Comparison of ENCODE assay signal across 26 cellular contexts in genomic region chr18:79737426-79737825, GRCh38.
"Had no signal": no experiment of that assay in that cellular context is flagged by ENCODE, and none has a peak within 500 bp of the region (broad histone marks: within the 10 kb centered on the region; RNA-seq: fewer than 3 reads in every experiment).

No MANE protein-coding gene starts in this region.

- H3K9me3 ChIP-seq: lower lobe of right lung had no signal

- H3K27ac ChIP-seq: adrenal gland, epithelial cell of prostate, lower lobe of right lung, VCaP had no signal

- H3K4me1 Mint-ChIP-seq: activated CD4-positive, alpha-beta T cell treated with anti-CD3 and anti-CD28 coated beads, Interleukin-2, amount 10 ng/mL, durations not matched to agents 7 days and 5 days; activated CD8-positive, alpha-beta memory T cell treated with anti-CD3 and anti-CD28 coated beads, Interleukin-2, amount 10 ng/mL, durations not matched to agents 7 days and 5 days; activated naive CD4-positive, alpha-beta T cell treated with anti-CD3 and anti-CD28 coated beads, Interleukin-2, amount 50 U/mL, for 24 hours; endodermal cell had no signal

- H3K36me3 ChIP-seq: breast epithelium had no signal

- H3K27me3 Mint-ChIP-seq: activated CD4-positive, alpha-beta T cell treated with anti-CD3 and anti-CD28 coated beads, Interleukin-2, amount 10 ng/mL, durations not matched to agents 7 days and 5 days; activated CD8-positive, alpha-beta memory T cell treated with anti-CD3 and anti-CD28 coated beads, Interleukin-2, amount 10 ng/mL, durations not matched to agents 7 days and 5 days; activated CD8-positive, alpha-beta T cell treated with anti-CD3 and anti-CD28 coated beads for 36 hours; activated naive CD4-positive, alpha-beta T cell treated with anti-CD3 and anti-CD28 coated beads, Interleukin-2, amount 50 U/mL, for 24 hours; progenitor cell of endocrine pancreas had no signal

- ATAC-seq: activated CD8-positive, alpha-beta memory T cell treated with anti-CD3 and anti-CD28 coated beads, Interleukin-2, amount 10 ng/mL, durations not matched to agents 7 days and 5 days; activated CD8-positive, alpha-beta T cell treated with anti-CD3 and anti-CD28 coated beads for 36 hours; left cardiac atrium; lower lobe of right lung; mucosa of descending colon; stimulated activated naive CD8-positive, alpha-beta T cell treated with anti-CD3 and anti-CD28 coated beads, Interleukin-15, Interleukin-2, amounts not matched to agents 100 U/mL and 50 U/mL, for 24 hours had no signal

- H3K27me3 ChIP-seq: adrenal gland, breast epithelium, heart left ventricle had no signal

- H3K4me3 Mint-ChIP-seq: activated CD4-positive, alpha-beta T cell treated with anti-CD3 and anti-CD28 coated beads, Interleukin-2, amount 10 ng/mL, durations not matched to agents 7 days and 5 days; activated CD8-positive, alpha-beta memory T cell treated with anti-CD3 and anti-CD28 coated beads, Interleukin-2, amount 10 ng/mL, durations not matched to agents 7 days and 5 days; activated CD8-positive, alpha-beta T cell treated with anti-CD3 and anti-CD28 coated beads for 36 hours; activated naive CD4-positive, alpha-beta T cell treated with anti-CD3 and anti-CD28 coated beads, Interleukin-2, amount 50 U/mL, for 24 hours; endodermal cell; T-helper 2 cell treated with Interferon-gamma antibody and Interleukin-4, amounts not matched to agents 5 μg/mL and 100 μg/mL, for 36 hours had no signal

- DNase-seq: activated CD4-positive, alpha-beta T cell treated with anti-CD3 and anti-CD28 coated beads, Interleukin-2, amount 10 ng/mL, durations not matched to agents 7 days and 5 days; activated CD4-positive, CD25-positive, alpha-beta regulatory T cell treated with anti-CD3 and anti-CD28 coated beads, Interleukin-2, amount 50 U/mL, for 72 hours; activated CD8-positive, alpha-beta memory T cell treated with anti-CD3 and anti-CD28 coated beads, Interleukin-2, amount 10 ng/mL, durations not matched to agents 7 days and 5 days; activated CD8-positive, alpha-beta T cell treated with anti-CD3 and anti-CD28 coated beads for 36 hours; activated gamma-delta T cell treated with Interleukin-2 at 50 U/mL for 16 hours; activated T-cell treated with anti-CD3 and anti-CD28 coated beads for 4 hours; adrenal gland; cerebellar nuclear complex; cortex of kidney; endodermal cell; left cardiac atrium; lower lobe of right lung; mesendoderm; mucosa of descending colon; occipital lobe; retina; stimulated activated CD4-positive, alpha-beta T cell treated with anti-CD3 and anti-CD28 coated beads, Interleukin-12 subunit alpha, Interleukin-12 subunit beta, amount 100 ng/mL, for 4 hours; stimulated activated CD4-positive, alpha-beta T cell treated with anti-CD3 and anti-CD28 coated beads, Interleukin-4, amount 100 ng/mL, for 4 hours; stimulated activated naive CD8-positive, alpha-beta T cell treated with anti-CD3 and anti-CD28 coated beads, Interleukin-15, Interleukin-2, amounts not matched to agents 100 U/mL and 50 U/mL, for 24 hours had no signal

- H3K9me3 Mint-ChIP-seq: activated CD8-positive, alpha-beta T cell treated with anti-CD3 and anti-CD28 coated beads for 36 hours; activated naive CD4-positive, alpha-beta T cell treated with anti-CD3 and anti-CD28 coated beads, Interleukin-2, amount 50 U/mL, for 24 hours had no signal

- H3K4me1 ChIP-seq: adrenal gland, lower lobe of right lung had no signal

- H3K4me3 ChIP-seq: adrenal gland, heart left ventricle, lower lobe of right lung, mucosa of descending colon had no signal

- H3K27ac Mint-ChIP-seq: activated CD4-positive, alpha-beta T cell treated with anti-CD3 and anti-CD28 coated beads, Interleukin-2, amount 10 ng/mL, durations not matched to agents 7 days and 5 days; activated CD8-positive, alpha-beta memory T cell treated with anti-CD3 and anti-CD28 coated beads, Interleukin-2, amount 10 ng/mL, durations not matched to agents 7 days and 5 days; activated CD8-positive, alpha-beta T cell treated with anti-CD3 and anti-CD28 coated beads for 36 hours; activated naive CD4-positive, alpha-beta T cell treated with anti-CD3 and anti-CD28 coated beads, Interleukin-2, amount 50 U/mL, for 24 hours; progenitor cell of endocrine pancreas; T-helper 2 cell treated with Interferon-gamma antibody and Interleukin-4, amounts not matched to agents 5 μg/mL and 100 μg/mL, for 36 hours had no signal
